8 cellular contexts compared by ENCODE assay signal in genomic region chr17:59165933-59166342, GRCh38. TPM values are rescaled to one million over a fixed set of nuclear protein-coding genes. Genes with fewer than 3 reads are reported as not detected.
DNase-seq lines count a peak whose midpoint lies in the region; ATAC-seq and TF ChIP-seq lines count a peak whose summit lies in the region.

No MANE protein-coding gene starts in this region.

- TF ChIP-seq RAD21 in Ishikawa (IDR thresholded peaks at IDR 0.05; ENCODE audit: low read depth): peak; percentile 36; the same call in 1 of the 2 replicates

- H3K4me3 ChIP-seq in heart left ventricle (no peak overlapping the region), mammary epithelial cell (replicated peaks in 1 of 3; ENCODE audit: insufficient read depth in 1 of 3, low read depth in 2 of 3, low read length in 3 of 3) (no peak overlapping the region), left lung (no peak overlapping the region), testis (no peak overlapping the region)

- H3K4me1 ChIP-seq in heart left ventricle (peaks cover 0 to 13% (median 0%) of the 10 kb centered on the region in 12 donors), mammary epithelial cell (ENCODE audit: insufficient read depth, low read length) (peaks cover 13% of the 10 kb centered on the region), left lung (peaks cover 0 to 6% of the 10 kb centered on the region in 2 donors), testis (peaks cover 4% of the 10 kb centered on the region)

- intact Hi-C loops in heart left ventricle (cut with DNase I) (no loop called here), cardiac septum (cut with DNase I) (no loop called here), mammary epithelial cell (cut with micrococcal nuclease) (no loop called here), left lung (cut with DNase I) (no loop called here), testis (cut with DNase I; ENCODE audit: low total_unique reads) (no loop called here)

- H3K4me2 ChIP-seq in mammary epithelial cell (ENCODE audit: insufficient read depth, low read depth, low read length): peak overlapping the region; percentile 41

- dilution Hi-C loops in mammary epithelial cell (cut with HindIII; ENCODE audit: low sequenced_read_pairs): no loop called here

- H4K20me1 ChIP-seq in mammary epithelial cell (ENCODE audit: insufficient read depth, low read length): no peaks in the 10 kb centered on the region

- TF ChIP-seq CTCF in heart left ventricle (IDR thresholded peaks at IDR 0.05): peak in 8 of 12 donors; percentile 19 to 51 (median 36)
- peak; percentile 78 to 79 for TF ChIP-seq CTCF in mammary epithelial cell (conservative IDR thresholded peaks at IDR 0.05 in 1 of 2, IDR thresholded peaks at IDR 0.05 in 1 of 2; ENCODE audit: extremely low read depth in 1 of 2, insufficient read depth in 1 of 2, low read depth in 1 of 2, low read length in 2 of 2)
- TF ChIP-seq CTCF in left lung (IDR thresholded peaks at IDR 0.05): peak; percentile 35 to 40
- TF ChIP-seq CTCF in testis (IDR thresholded peaks at IDR 0.05): peak; percentile 16 to 55 (median 53)

- H3K27me3 ChIP-seq in heart left ventricle (no peaks in the 10 kb centered on the region), mammary epithelial cell (ENCODE audit: insufficient read depth, low read length) (no peaks in the 10 kb centered on the region), left lung (no peaks in the 10 kb centered on the region), testis (no peaks in the 10 kb centered on the region)

- no peak for TF ChIP-seq EP300 in Ishikawa (IDR thresholded peaks at IDR 0.05; ENCODE audit: borderline replicate concordance)

- WGBS in heart left ventricle, 4 donors: 76 to 88% (median 85%) methylated on average over 2 of the region's 2 CpGs
- 31% methylated on average over 2 of the region's 2 CpGs for WGBS in mammary epithelial cell (ENCODE audit: low coverage, missing lambda C conversion rate)
- WGBS in testis, 2 donors: 62 to 68% methylated on average over 2 of the region's 2 CpGs

- CTCF ChIA-PET in mammary epithelial cell (lab: Charles Lee; ENCODE audit: low non-redundant PET): no interaction called here

- TF ChIP-seq POLR2A in heart left ventricle (IDR thresholded peaks at IDR 0.05) (no peak), testis (IDR thresholded peaks at IDR 0.05) (no peak)

- ATAC-seq in heart left ventricle: no peak
- peak; percentile 90 for ATAC-seq in T-helper 17 cell
- ATAC-seq in left lung: peak; percentile 66
- ATAC-seq in HG02852 (IDR thresholded peaks at IDR 0.05; ENCODE audit: unreplicated experiment): no peak

- H3K4me3 Mint-ChIP-seq in T-helper 17 cell: no peak overlapping the region

- H3K9ac ChIP-seq in mammary epithelial cell (ENCODE audit: insufficient read depth, low read length): no peak overlapping the region

- BruUV-seq in mammary epithelial cell (replicated peaks; lab: Mats Ljungman, UMichigan): no TSS peak

- no peaks in the 10 kb centered on the region for H3K36me3 Mint-ChIP-seq in T-helper 17 cell (ENCODE audit: low read depth)

- H3K9me3 ChIP-seq in heart left ventricle (no peaks in the 10 kb centered on the region), T-helper 17 cell (ENCODE audit: control insufficient read depth, low read length, poor library complexity, severe bottlenecking) (no peaks in the 10 kb centered on the region), mammary epithelial cell (replicated peaks; ENCODE audit: insufficient read depth, low read length) (no peaks in the 10 kb centered on the region), left lung (no peaks in the 10 kb centered on the region), testis (no peaks in the 10 kb centered on the region)

- H3K36me3 ChIP-seq in heart left ventricle (no peaks in the 10 kb centered on the region), mammary epithelial cell (ENCODE audit: insufficient read depth, low read length) (peaks cover 8% of the 10 kb centered on the region), left lung (peaks cover 0 to 4% of the 10 kb centered on the region in 2 donors), testis (ENCODE audit: low read depth, missing control alignments) (no peaks in the 10 kb centered on the region)

- in situ Hi-C loops in mammary epithelial cell (cut with MboI; ENCODE audit: low sequenced_read_pairs in 2 of 2): no loop called here

- H3K27me3 Mint-ChIP-seq in T-helper 17 cell: no peaks in the 10 kb centered on the region

- peak overlapping the region in 1 of 12 donors; percentile 25 for H3K27ac ChIP-seq in heart left ventricle
- no peak overlapping the region for H3K27ac ChIP-seq in mammary epithelial cell (ENCODE audit: insufficient read depth, low read depth, low read length)
- no peak overlapping the region for H3K27ac ChIP-seq in left lung
- peak overlapping the region; percentile 52 for H3K27ac ChIP-seq in testis

- peaks cover 88% of the 10 kb centered on the region for H3K79me2 ChIP-seq in mammary epithelial cell (ENCODE audit: insufficient read depth, low read length)

- peaks cover 9% of the 10 kb centered on the region for H3K4me1 Mint-ChIP-seq in T-helper 17 cell

- H2AFZ ChIP-seq in mammary epithelial cell (ENCODE audit: low read depth, low read length): peak overlapping the region; percentile 35

- no peak overlapping the region for H3K27ac Mint-ChIP-seq in T-helper 17 cell

- no peak for DNase-seq in heart left ventricle
- no peak for DNase-seq in cardiac septum (ENCODE audit: low spot score)
- DNase-seq in T-helper 17 cell: peak in 1 of 3 donors; percentile 24
- DNase-seq in mammary epithelial cell: peak; percentile 28
- no peak for DNase-seq in left lung
- peak; percentile 73 for DNase-seq in testis

TF ChIP-seq in Ishikawa, 13 proteins besides CTCF, POLR2A, EP300 and RAD21 (continues in another document):
- peak; percentile 79 for TF ChIP-seq NFIC (IDR thresholded peaks at IDR 0.05)
- TF ChIP-seq CREB1 (IDR thresholded peaks at IDR 0.05; ENCODE audit: low read depth): no peak
- no peak for TF ChIP-seq EGR1 (IDR thresholded peaks at IDR 0.05)

RNA-seq across cellular contexts. Expression of gene PRR11, which starts 10.4 kb away (rescaled TPM):
- total RNA-seq in heart left ventricle: 10 to 100 TPM in 1 of 9 donors, 1 to 10 TPM in 5, under 1 TPM in 3; 0.51 to 11.4 (median 1.1) TPM
- under 1 TPM; 0.15 to 0.61 TPM for polyA plus RNA-seq in heart left ventricle
- 0.78 TPM for total RNA-seq in cardiac septum
- total RNA-seq in T-helper 17 cell: under 1 TPM; 0.57 to 0.60 TPM
- 10 to 100 TPM in 1 of 2 donors, 1 to 10 TPM in 1; 8.5 to 59.3 TPM for total RNA-seq in mammary epithelial cell
- polyA plus RNA-seq in mammary epithelial cell: 80.3 TPM
- 35.8 TPM for polyA minus RNA-seq in mammary epithelial cell
- 1 to 10 TPM; 3.1 to 9.8 TPM for total RNA-seq in left lung
- 1 to 10 TPM; 5.3 to 6.9 TPM for total RNA-seq in testis
- polyA plus RNA-seq in testis (ENCODE audit: insufficient read depth, low read depth, low replicate concordance): 3.9 TPM

RNA-seq across cellular contexts. Expression of gene SKA2, which starts 11.0 kb away (rescaled TPM):
- total RNA-seq in heart left ventricle (10 to 100 TPM; 23.7 to 52.3 (median 39.1) TPM), cardiac septum (30.0 TPM), T-helper 17 cell (10 to 100 TPM; 15.4 to 16.5 TPM), mammary epithelial cell (10 to 100 TPM; 34.0 to 72.9 TPM), left lung (10 to 100 TPM; 34.4 to 43.6 TPM), testis (10 to 100 TPM; 46.6 to 51.2 TPM)
- polyA plus RNA-seq in heart left ventricle (10 to 100 TPM; 33.8 to 44.9 TPM), mammary epithelial cell (41.5 TPM), testis (ENCODE audit: insufficient read depth, low read depth, low replicate concordance) (28.2 TPM)
- polyA minus RNA-seq in mammary epithelial cell: 38.1 TPM

RNA-seq across cellular contexts. Expression of gene SMG8, which starts 43.9 kb away (rescaled TPM):
- total RNA-seq in heart left ventricle: 10 to 100 TPM in 3 of 9 donors, 1 to 10 TPM in 6; 6.5 to 13.7 (median 8.7) TPM
- polyA plus RNA-seq in heart left ventricle: 1 to 10 TPM; 1.4 to 5.9 TPM
- 8.9 TPM for total RNA-seq in cardiac septum
- 10 to 100 TPM; 10.0 to 13.8 TPM for total RNA-seq in T-helper 17 cell
- total RNA-seq in mammary epithelial cell: 10 to 100 TPM; 15.8 to 24.0 TPM
- 13.1 TPM for polyA plus RNA-seq in mammary epithelial cell
- polyA minus RNA-seq in mammary epithelial cell: 15.9 TPM
- total RNA-seq in left lung: 10 to 100 TPM; 12.7 to 13.6 TPM
- total RNA-seq in testis: 10 to 100 TPM; 12.4 to 17.2 TPM
- polyA plus RNA-seq in testis (ENCODE audit: insufficient read depth, low read depth, low replicate concordance): 18.0 TPM

RNA-seq across cellular contexts. Expression of gene GDPD1, which starts 54.4 kb away (rescaled TPM):
- total RNA-seq in heart left ventricle (1 to 10 TPM in 8 of 9 donors, under 1 TPM in 1; 0.75 to 4.0 (median 3.0) TPM), cardiac septum (1.2 TPM), T-helper 17 cell (1 to 10 TPM; 2.7 to 3.2 TPM), mammary epithelial cell (1 to 10 TPM; 1.9 to 2.8 TPM), left lung (1 to 10 TPM; 2.8 to 4.8 TPM), testis (10 to 100 TPM in 1 of 2 donors, 1 to 10 TPM in 1; 9.6 to 11.7 TPM)
- polyA plus RNA-seq in heart left ventricle (1 to 10 TPM; 1.5 to 2.5 TPM), mammary epithelial cell (0.87 TPM), testis (ENCODE audit: insufficient read depth, low read depth, low replicate concordance) (27.7 TPM)
- not detected for polyA minus RNA-seq in mammary epithelial cell

RNA-seq across cellular contexts. Expression of gene TRIM37, which starts 59.3 kb away (rescaled TPM):
- total RNA-seq in heart left ventricle: 10 to 100 TPM; 17.2 to 26.2 (median 19.2) TPM
- 10 to 100 TPM in 1 of 2 donors, 1 to 10 TPM in 1; 5.8 to 19.1 TPM for polyA plus RNA-seq in heart left ventricle
- total RNA-seq in cardiac septum: 16.0 TPM
- 10 to 100 TPM; 24.1 to 26.1 TPM for total RNA-seq in T-helper 17 cell
- total RNA-seq in mammary epithelial cell: 10 to 100 TPM; 34.2 to 42.7 TPM
- polyA plus RNA-seq in mammary epithelial cell: 15.1 TPM
- polyA minus RNA-seq in mammary epithelial cell: 14.1 TPM
- total RNA-seq in left lung: 10 to 100 TPM; 22.6 to 23.3 TPM
- 100 to 1,000 TPM in 1 of 2 donors, 10 to 100 TPM in 1; 98.5 to 119 TPM for total RNA-seq in testis
- polyA plus RNA-seq in testis (ENCODE audit: insufficient read depth, low read depth, low replicate concordance): 149 TPM

Comparison
In these comparisons a context has a peak if more than half of its experiments do, and no peak if none do; other contexts are left out.
1. ATAC-seq: peak in T-helper 17 cell (single experiment) and left lung (single experiment); none in heart left ventricle (0 of 4) and HG02852 (single experiment).
2. DNase-seq: peak in mammary epithelial cell (single experiment) and testis (single experiment); none in heart left ventricle (0 of 5), cardiac septum (single experiment) and left lung (0 of 2).
3. H3K27ac ChIP-seq: peak in testis (2 of 2); none in mammary epithelial cell (single experiment) and left lung (0 of 2).
4. Peak in every context shown above with its lines, with median percentiles within 50 percentile points of each other: CTCF ChIP-seq.